ENCODE assay signal across 8 cellular contexts in genomic region chr5:126358525-126358924, GRCh38.
DNase-seq lines count a peak whose midpoint lies in the region; ATAC-seq lines count a peak whose summit lies in the region.

No MANE protein-coding gene starts in this region.

- intact Hi-C loops in sciatic nerve (cut with DNase I): no loop called here

- peak; percentile 86 for ATAC-seq in GM18520 (IDR thresholded peaks at IDR 0.05; ENCODE audit: unreplicated experiment)
- ATAC-seq in GM21737 (IDR thresholded peaks at IDR 0.05; ENCODE audit: unreplicated experiment): peak; percentile 88
- peak; percentile 93 for ATAC-seq in HG03520 (IDR thresholded peaks at IDR 0.05; ENCODE audit: unreplicated experiment)
- ATAC-seq in sciatic nerve: no peak

- DNase-seq in glomerular visceral epithelial cell (ENCODE audit: extremely low spot score): peak; percentile 79
- no peak for DNase-seq in NCI-H82 treated with DMSO at 0.1 percent for 48 hours (lab: John Stamatoyannopoulos, UW; ENCODE audit: unreplicated experiment)
- no peak for DNase-seq in epidermal melanocyte (ENCODE audit: insufficient read length, low spot score)
- no peak for DNase-seq in activated CD4-positive, alpha-beta T cell treated with anti-CD3 and anti-CD28 coated beads for 48 hours
- DNase-seq in sciatic nerve (ENCODE audit: low spot score): no peak
